ENCODE assay signal across 8 cellular contexts in the genomic region with DNA sequence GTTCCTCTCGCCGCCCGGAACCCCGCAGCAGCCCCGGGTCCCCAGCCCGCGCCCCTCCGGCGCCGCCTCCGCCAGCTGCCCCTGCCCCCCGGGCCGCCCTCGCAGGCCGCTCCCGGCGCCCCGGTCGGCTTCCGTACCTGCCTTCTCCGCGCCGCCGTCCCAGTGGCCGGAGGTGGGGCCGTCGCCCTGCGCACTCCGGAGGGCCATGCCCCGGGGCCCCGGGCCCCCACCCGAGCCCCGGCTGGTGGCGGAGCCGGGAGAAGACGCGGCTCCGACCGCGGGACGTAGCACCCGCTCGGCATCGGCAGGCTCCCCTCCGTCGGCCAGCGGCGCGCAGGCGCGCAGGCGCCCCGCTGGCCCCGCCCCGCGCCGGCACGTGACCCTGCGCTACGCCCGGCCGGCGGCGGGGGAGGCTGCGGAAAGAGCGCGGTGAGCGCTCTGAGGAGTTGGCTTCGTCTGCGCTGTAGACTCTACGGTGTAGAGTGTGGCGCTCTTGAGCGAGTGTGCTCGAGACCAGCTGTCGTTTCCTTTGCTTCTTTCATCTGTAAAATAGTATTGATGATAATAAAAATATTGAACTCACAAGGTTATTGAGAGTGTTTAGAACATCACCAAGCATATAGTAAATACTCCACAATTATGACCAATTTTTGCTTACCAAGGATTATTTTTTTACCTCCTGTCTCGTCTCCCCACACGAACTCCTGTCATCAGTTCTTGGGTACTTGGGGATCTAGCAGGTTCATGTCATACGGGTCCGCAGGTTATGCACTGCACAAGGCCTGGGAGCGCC. TPM values are rescaled to one million over a fixed set of nuclear protein-coding genes. Genes with fewer than 3 reads are reported as not detected.
A peak's percentile ranks its signal among the peaks of the same experiment; 100 is the strongest.
DNase-seq lines count a peak whose midpoint lies in the region; ATAC-seq and TF ChIP-seq lines count a peak whose summit lies in the region.

A gene with protein sequence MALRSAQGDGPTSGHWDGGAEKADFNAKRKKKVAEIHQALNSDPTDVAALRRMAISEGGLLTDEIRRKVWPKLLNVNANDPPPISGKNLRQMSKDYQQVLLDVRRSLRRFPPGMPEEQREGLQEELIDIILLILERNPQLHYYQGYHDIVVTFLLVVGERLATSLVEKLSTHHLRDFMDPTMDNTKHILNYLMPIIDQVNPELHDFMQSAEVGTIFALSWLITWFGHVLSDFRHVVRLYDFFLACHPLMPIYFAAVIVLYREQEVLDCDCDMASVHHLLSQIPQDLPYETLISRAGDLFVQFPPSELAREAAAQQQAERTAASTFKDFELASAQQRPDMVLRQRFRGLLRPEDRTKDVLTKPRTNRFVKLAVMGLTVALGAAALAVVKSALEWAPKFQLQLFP (minus strand): TSS at position 335 of the 793 bp plus-strand sequence. CDS start 128 bp downstream, at position 207.

- TF ChIP-seq CTCF in PC-9 (conservative IDR thresholded peaks at IDR 0.05) = no peak

- no peaks in the 10 kb centered on the region for H3K9me2 ChIP-seq in PC-9 (ENCODE audit: insufficient read depth)

- H3K27ac ChIP-seq in PC-9 (peak within 1 kb of the TSS; percentile 35), muscle layer of colon (ENCODE audit: low read depth, low read length) (peak within 1 kb of the TSS; percentile 78)

- H3K4me1 ChIP-seq in PC-9 (replicated peaks; ENCODE audit: insufficient read depth) (peaks cover 21% of the 10 kb centered on the region; the same call in 1 of the 2 replicates), muscle layer of colon (ENCODE audit: insufficient read depth, low read length) (peaks cover 31% of the 10 kb centered on the region)

- peaks cover 4% of the 10 kb centered on the region; the same call in 1 of the 2 replicates for H3K27me3 ChIP-seq in PC-9 (ENCODE audit: insufficient read depth, low read depth)
- no peaks in the 10 kb centered on the region for H3K27me3 ChIP-seq in muscle layer of colon (ENCODE audit: control insufficient read depth in 1 of 2, insufficient read depth in 2 of 2, low read length in 2 of 2)

- peak within 1 kb of the TSS; percentile 96 for H3K4me2 ChIP-seq in PC-9

- H3K36me3 ChIP-seq in PC-9 (ENCODE audit: low read depth) = no peaks in the 10 kb centered on the region
- no peaks in the 10 kb centered on the region for H3K36me3 ChIP-seq in muscle layer of colon (ENCODE audit: insufficient read depth, low read length)

- H3F3A ChIP-seq in PC-9 (ENCODE audit: insufficient read depth, low read depth) = peaks cover 4% of the 10 kb centered on the region

- intact Hi-C loops in PC-9 (cut with micrococcal nuclease; ENCODE audit: unreplicated experiment) = no loop called here

- peak; percentile 64 for DNase-seq in DMS79 treated with DMSO at 0.1 percent for 48 hours (lab: John Stamatoyannopoulos, UW)
- peak; percentile 68 for DNase-seq in KG1 (lab: John Stamatoyannopoulos, UW)
- DNase-seq in PC-9 = peak; percentile 63 to 83
- peak; percentile 89 for DNase-seq in activated T-cell treated with anti-CD3 and anti-CD28 coated beads, Interleukin-2, amount 50 U/mL, for 1 hour
- DNase-seq in stimulated activated CD8-positive, alpha-beta memory T cell treated with anti-CD3 and anti-CD28 coated beads, Interleukin-7, amount 100 ng/mL, for 24 hours (ENCODE audit: low read depth) = peak; percentile 59

- peak within 1 kb of the TSS; percentile 82 for H2AFZ ChIP-seq in PC-9

- BruUV-seq in PC-9 (replicated peaks; lab: Mats Ljungman, UMichigan) = no TSS peak

- no peaks in the 10 kb centered on the region for H3K9me3 ChIP-seq in PC-9 (ENCODE audit: insufficient read depth, low read depth)
- H3K9me3 ChIP-seq in muscle layer of colon (ENCODE audit: low read length) = no peaks in the 10 kb centered on the region

- POLR2A ChIA-PET in PC-9 (lab: Charles Lee; ENCODE audit: unreplicated experiment) = interaction anchor here (0.6 to 0.7 kb wide), 3 partner anchors 77 to 140 kb away, joined by 3 to 29 read pairs (median 7); no protein-coding TSS in a partner anchor

- CTCF ChIA-PET in PC-9 (lab: Charles Lee) = no interaction called here

- H3K79me2 ChIP-seq in PC-9 (ENCODE audit: low read depth) = peaks cover 46% of the 10 kb centered on the region

- ATAC-seq in GM21737 (IDR thresholded peaks at IDR 0.05; ENCODE audit: unreplicated experiment) (peak; percentile 94), esophagus mucosa (peak; percentile 97)

- peak within 1 kb of the TSS; percentile 100 for H3K4me3 ChIP-seq in PC-9
- peak within 1 kb of the TSS; percentile 67 to 79 for H3K4me3 ChIP-seq in muscle layer of colon (ENCODE audit: low read depth in 1 of 2, low read length in 2 of 2)

- peak within 1 kb of the TSS; percentile 57 for H3K9ac ChIP-seq in muscle layer of colon (ENCODE audit: low read length)

- H4K20me1 ChIP-seq in PC-9 (ENCODE audit: insufficient read depth) = peaks cover 30% of the 10 kb centered on the region

RNA-seq across cellular contexts. Expression of the gene that starts here (rescaled TPM):
- 27.8 and 32.8 TPM in 2 replicates for total RNA-seq in PC-9 (2021)
- total RNA-seq in esophagus mucosa = 18.8 TPM

Comparison
In these comparisons a context has a peak if more than half of its experiments do, and no peak if none do; other contexts are left out.
1. Peak in every context shown above with its lines: DNase-seq, ATAC-seq, H3K4me3 ChIP-seq and H3K27ac ChIP-seq.